11 cellular contexts compared by ENCODE assay signal in the genomic region with DNA sequence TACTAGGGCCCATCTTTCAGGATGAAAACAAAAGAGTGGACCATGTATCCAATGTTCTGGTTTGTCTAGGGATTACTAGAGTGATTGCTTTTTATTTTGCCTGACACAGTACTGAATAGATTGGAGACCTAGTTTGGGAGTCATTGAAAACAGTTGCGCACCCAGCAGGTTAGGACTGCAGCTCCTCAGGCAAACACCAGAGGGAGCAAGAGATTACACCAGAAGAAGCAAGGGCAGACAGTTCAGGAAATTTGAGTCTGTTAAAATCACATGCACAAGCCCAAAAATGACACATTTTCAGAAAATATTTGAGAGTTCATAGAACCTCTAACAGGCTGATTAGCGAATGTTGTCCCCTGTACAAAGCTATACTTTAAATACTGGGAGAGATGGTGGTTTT. TPM values are rescaled to one million over a fixed set of nuclear protein-coding genes. Genes with fewer than 3 reads are reported as not detected.
DNase-seq lines count a peak whose midpoint lies in the region; ATAC-seq, FAIRE-seq and TF ChIP-seq lines count a peak whose summit lies in the region.
"Had no signal": no experiment of that assay in that cellular context is flagged by ENCODE, and none has a peak within 500 bp of the region (broad histone marks: within the 10 kb centered on the region; RNA-seq: fewer than 3 reads in every experiment).

No MANE protein-coding gene starts in this region.

- no peaks in the 10 kb centered on the region for H3K9me3 ChIP-seq in BE2C
- no peaks in the 10 kb centered on the region for H3K9me3 ChIP-seq in spleen
- H3K9me3 ChIP-seq: SJSA1 had no signal

- FAIRE-seq in H54 (lab: Jason Lieb, UNC) = no peak

- ATAC-seq in GM19463 (IDR thresholded peaks at IDR 0.05; ENCODE audit: unreplicated experiment) (peak; percentile 69), foreskin keratinocyte (no peak), GM19452 (IDR thresholded peaks at IDR 0.05; ENCODE audit: unreplicated experiment) (no peak)

- no peaks in the 10 kb centered on the region for H3K27me3 ChIP-seq in BE2C
- H3K27me3 ChIP-seq in foreskin keratinocyte = no peaks in the 10 kb centered on the region
- H3K27me3 ChIP-seq in spleen (replicated peaks in 1 of 7) = no peaks in the 10 kb centered on the region
- H3K27me3 ChIP-seq: cardiac muscle cell, SJSA1 had no signal

- H3K36me3 ChIP-seq in BE2C (no peaks in the 10 kb centered on the region), spleen (no peaks in the 10 kb centered on the region)
- H3K36me3 ChIP-seq: cardiac muscle cell, SJSA1 had no signal

- TF ChIP-seq CTCF in BE2C (IDR thresholded peaks at IDR 0.05; ENCODE audit: low read depth, low read length) (peak; percentile 74), foreskin keratinocyte (conservative IDR thresholded peaks at IDR 0.05) (peak; percentile 31), spleen (IDR thresholded peaks at IDR 0.05 in 8 of 11, conservative IDR thresholded peaks at IDR 0.05 in 3 of 11) (peak in 1 of 11 experiments; percentile 18)

- H3K4me3 ChIP-seq in BE2C (ENCODE audit: low read depth, low read length) = no peak overlapping the region
- no peak overlapping the region for H3K4me3 ChIP-seq in spleen
- H3K4me3 ChIP-seq: cardiac muscle cell, SJSA1 had no signal

- H3K27ac ChIP-seq in foreskin keratinocyte (no peak overlapping the region), spleen (no peak overlapping the region)
- H3K27ac ChIP-seq: cardiac muscle cell, SJSA1 had no signal

- WGBS in spleen, 5 donors = 34 to 58% (median 39%) methylated on average over 2 of the region's 2 CpGs

- intact Hi-C loops in spleen (cut with DNase I; ENCODE audit: low total_unique reads) = no loop called here

- TF ChIP-seq POLR2A in spleen (IDR thresholded peaks at IDR 0.05) (no peak), H54 (IDR thresholded peaks at IDR 0.05; ENCODE audit: low read depth, low read length) (no peak)

- DNase-seq in BE2C = peak; percentile 9
- DNase-seq in OCI-M1 (lab: John Stamatoyannopoulos, UW) = peak; percentile 6
- DNase-seq in foreskin keratinocyte = peak in 1 of 2 donors; percentile 4
- DNase-seq in NCI-H2227 treated with DMSO at 0.1 percent for 48 hours (lab: John Stamatoyannopoulos, UW) = no peak
- no peak for DNase-seq in spleen
- DNase-seq in H54 (ENCODE audit: insufficient read length, low spot score) = no peak

- no peaks in the 10 kb centered on the region for H3K4me1 ChIP-seq in BE2C
- H3K4me1 ChIP-seq in foreskin keratinocyte = no peaks in the 10 kb centered on the region
- no peaks in the 10 kb centered on the region for H3K4me1 ChIP-seq in spleen
- H3K4me1 ChIP-seq: SJSA1 had no signal

RNA-seq across cellular contexts. Expression of a gene that starts 55.6 kb away (rescaled TPM):
- polyA plus RNA-seq in BE2C (2012; ENCODE audit: insufficient read depth, insufficient read length, low read depth) = not detected
- total RNA-seq in foreskin keratinocyte (not detected in 2 replicates), spleen (not detected)
- polyA plus RNA-seq in foreskin keratinocyte (not detected in 2 replicates), spleen (not detected)
- total RNA-seq: cardiac muscle cell, myocyte, SJSA1 had no signal
- polyA plus RNA-seq: cardiac muscle cell had no signal

Comparison
In these comparisons a context has a peak if more than half of its experiments do, and no peak if none do; other contexts are left out.
1. DNase-seq: peak in BE2C (single experiment) and OCI-M1 (single experiment); none in NCI-H2227 treated with DMSO at 0.1 percent for 48 hours (single experiment), spleen (single experiment) and H54 (single experiment).